ENCODE assay signal across 8 cellular contexts in genomic region chr16:54936979-54937672, GRCh38. TPM values are rescaled to one million over a fixed set of nuclear protein-coding genes. Genes with fewer than 3 reads are reported as not detected.
A peak's percentile ranks its signal among the peaks of the same experiment; 100 is the strongest.
DNase-seq lines count a peak whose midpoint lies in the region; ATAC-seq and TF ChIP-seq lines count a peak whose summit lies in the region.

No MANE protein-coding gene starts in this region.

- H3K36me3 ChIP-seq in stomach, result no peaks in the 10 kb centered on the region

- TF ChIP-seq EP300 in stomach (IDR thresholded peaks at IDR 0.05), result no peak

- H3K36me3 Mint-ChIP-seq in activated T-helper 2 cell treated with anti-CD3 and anti-CD28 coated beads, Interferon-gamma antibody, Interleukin-2, Interleukin-4, amounts not matched to agents 10 μg/mL and 5 μg/mL and 100 μg/mL, durations not matched to agents 14 hours and 24 hours and 36 hours (ENCODE audit: low read depth), result peaks cover 7% of the 10 kb centered on the region

- H3K9me3 ChIP-seq in iPS-18c (ENCODE audit: control insufficient read depth, insufficient read depth, low read length), result no peaks in the 10 kb centered on the region
- no peaks in the 10 kb centered on the region for H3K9me3 ChIP-seq in stomach

- H3K27ac ChIP-seq in stomach, result peak overlapping the region in 2 of 5 donors; percentile 37 to 68

- 6 to 40% (median 25%) methylated on average over 11 to 39 of the region's 39 CpGs for WGBS in stomach, 5 donors

- H3K4me3 ChIP-seq in iPS-18c (ENCODE audit: insufficient read depth, low read depth, low read length) (peak overlapping the region; percentile 60), stomach (peak overlapping the region; percentile 0 to 73 (median 17))

- H3K4me1 ChIP-seq in stomach, result peaks cover 19 to 53% (median 41%) of the 10 kb centered on the region in 4 donors

- H3K27ac Mint-ChIP-seq in activated T-helper 2 cell treated with anti-CD3 and anti-CD28 coated beads, Interferon-gamma antibody, Interleukin-2, Interleukin-4, amounts not matched to agents 10 μg/mL and 5 μg/mL and 100 μg/mL, durations not matched to agents 14 hours and 24 hours and 36 hours, result no peak overlapping the region

- peak overlapping the region; percentile 21 for H3K4me3 Mint-ChIP-seq in activated T-helper 2 cell treated with anti-CD3 and anti-CD28 coated beads, Interferon-gamma antibody, Interleukin-2, Interleukin-4, amounts not matched to agents 10 μg/mL and 5 μg/mL and 100 μg/mL, durations not matched to agents 14 hours and 24 hours and 36 hours (ENCODE audit: low read depth)

- DNase-seq in activated CD4-positive, alpha-beta T cell treated with anti-CD3 and anti-CD28 coated beads for 48 hours, result peak; percentile 51
- DNase-seq in activated CD4-positive, alpha-beta T cell treated with anti-CD3 and anti-CD28 coated beads for 4 hours, result no peak
- no peak for DNase-seq in activated T-helper 2 cell treated with anti-CD3 and anti-CD28 coated beads, Interferon-gamma antibody, Interleukin-2, Interleukin-4, amounts not matched to agents 10 μg/mL and 5 μg/mL and 100 μg/mL, durations not matched to agents 14 hours and 24 hours and 36 hours (ENCODE audit: low spot score)
- DNase-seq in stomach (no peak), DMS 273 treated with DMSO at 0.1 percent for 48 hours (lab: John Stamatoyannopoulos, UW) (no peak)

- H3K4me1 Mint-ChIP-seq in activated T-helper 2 cell treated with anti-CD3 and anti-CD28 coated beads, Interferon-gamma antibody, Interleukin-2, Interleukin-4, amounts not matched to agents 10 μg/mL and 5 μg/mL and 100 μg/mL, durations not matched to agents 14 hours and 24 hours and 36 hours (ENCODE audit: low read depth), result peaks cover 4% of the 10 kb centered on the region

- TF ChIP-seq POLR2A in stomach (IDR thresholded peaks at IDR 0.05), result no peak

- intact Hi-C loops in activated T-helper 2 cell treated with anti-CD3 and anti-CD28 coated beads, Interferon-gamma antibody, Interleukin-2, Interleukin-4, amounts not matched to agents 10 μg/mL and 5 μg/mL and 100 μg/mL, durations not matched to agents 14 hours and 24 hours and 36 hours (cut with micrococcal nuclease), result loop anchor here (2.0 to 10.0 kb wide), 4 partner anchors 396 to 1382 kb away; partner anchors contain the start of gene GNAO1
- intact Hi-C loops in stomach (cut with DNase I; ENCODE audit: low total_unique reads), result loop anchor here (10.0 kb wide), 1 partner anchor 652 kb away; the partner anchor contains the start of gene IRX3

- ATAC-seq in GM19324 (IDR thresholded peaks at IDR 0.05; ENCODE audit: low FRiP score, unreplicated experiment) (no peak), GM21528 (IDR thresholded peaks at IDR 0.05; ENCODE audit: low FRiP score, unreplicated experiment) (no peak)

- peaks cover 81% of the 10 kb centered on the region for H3K27me3 Mint-ChIP-seq in activated T-helper 2 cell treated with anti-CD3 and anti-CD28 coated beads, Interferon-gamma antibody, Interleukin-2, Interleukin-4, amounts not matched to agents 10 μg/mL and 5 μg/mL and 100 μg/mL, durations not matched to agents 14 hours and 24 hours and 36 hours (ENCODE audit: low read depth)

- peak in 2 of 7 experiments; percentile 12 to 39 for TF ChIP-seq CTCF in stomach (IDR thresholded peaks at IDR 0.05)

- peaks cover 4% of the 10 kb centered on the region for H3K9me3 Mint-ChIP-seq in activated T-helper 2 cell treated with anti-CD3 and anti-CD28 coated beads, Interferon-gamma antibody, Interleukin-2, Interleukin-4, amounts not matched to agents 10 μg/mL and 5 μg/mL and 100 μg/mL, durations not matched to agents 14 hours and 24 hours and 36 hours

- H3K27me3 ChIP-seq in stomach, result peaks cover 35 to 100% (median 83%) of the 10 kb centered on the region in 3 donors

RNA-seq across cellular contexts. Expression of gene IRX5, which starts 6.5 kb away (rescaled TPM):
- 0.34 and 0.57 TPM in 2 replicates for total RNA-seq in activated T-helper 2 cell treated with anti-CD3 and anti-CD28 coated beads, Interferon-gamma antibody, Interleukin-2, Interleukin-4, amounts not matched to agents 10 μg/mL and 5 μg/mL and 100 μg/mL, durations not matched to agents 14 hours and 24 hours and 36 hours
- total RNA-seq in stomach, result 10 to 100 TPM in 1 of 5 donors, 1 to 10 TPM in 2, under 1 TPM in 1, not detected in 1; 0.89 to 15.2 (median 4.8) TPM
- polyA plus RNA-seq in stomach, result 1 to 10 TPM in 2 of 3 donors, under 1 TPM in 1; 0.75 to 9.9 (median 3.5) TPM
